In the genomic region with DNA sequence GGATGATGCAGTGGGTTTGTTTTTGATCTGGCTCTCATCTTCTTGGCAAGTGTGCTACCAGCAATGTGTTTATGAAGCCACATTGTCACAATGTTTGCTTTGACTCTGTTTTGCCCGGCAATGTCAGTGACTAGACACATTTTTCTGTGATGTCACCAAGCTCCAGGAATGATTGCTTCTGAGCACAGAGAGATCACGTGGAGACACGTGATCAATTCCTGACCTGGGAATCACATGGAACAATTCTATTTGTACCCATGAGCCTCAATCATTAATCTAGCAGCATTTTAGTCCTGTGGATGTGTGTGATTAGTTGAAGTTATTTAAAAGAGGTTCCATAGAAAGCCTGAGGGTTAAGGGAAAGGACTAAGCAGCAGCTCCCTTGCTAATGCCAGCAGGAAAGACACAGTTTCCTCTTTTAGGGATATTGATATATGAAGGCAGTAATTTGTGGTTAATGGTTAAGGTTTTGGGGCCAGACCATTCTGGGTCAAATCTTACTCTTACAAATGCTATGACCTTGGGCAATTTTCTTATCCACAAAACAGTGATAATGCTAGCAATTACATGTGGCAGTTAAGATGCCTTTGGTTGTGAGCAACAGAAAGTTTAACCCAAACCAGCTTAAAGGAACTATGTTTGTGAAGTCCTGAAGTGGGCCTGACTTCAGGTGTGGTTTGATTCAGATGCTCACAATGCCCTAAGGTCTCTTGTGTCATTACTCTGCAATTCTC, we compare ENCODE assay signal across 2 cellular contexts.
TF ChIP-seq lines count a peak whose summit lies in the region.

No MANE protein-coding gene starts in this region.

TF ChIP-seq in SK-N-SH, 30 proteins besides CTCF, POLR2A, EP300 and RAD21 (continued from another document):
- TF ChIP-seq USF1 (IDR thresholded peaks at IDR 0.05; ENCODE audit: borderline replicate concordance, low read depth) (no peak), TCF12 (IDR thresholded peaks at IDR 0.05) (no peak), FOXM1 (IDR thresholded peaks at IDR 0.05; ENCODE audit: low read depth) (no peak), USF2 (IDR thresholded peaks at IDR 0.05; ENCODE audit: borderline replicate concordance, low read depth, low read length) (no peak), RXRA (IDR thresholded peaks at IDR 0.05; ENCODE audit: borderline replicate concordance, low read depth) (no peak), PBX3 (IDR thresholded peaks at IDR 0.05) (no peak), RCOR1 (IDR thresholded peaks at IDR 0.05; ENCODE audit: low read length) (no peak)

TF ChIP-seq in SK-N-SH treated with all-trans-retinoic acid at 6 μM for 48 hours, 23 proteins besides CTCF, POLR2A, EP300 and RAD21 (continued from another document):
- TF ChIP-seq, protein P1, sequence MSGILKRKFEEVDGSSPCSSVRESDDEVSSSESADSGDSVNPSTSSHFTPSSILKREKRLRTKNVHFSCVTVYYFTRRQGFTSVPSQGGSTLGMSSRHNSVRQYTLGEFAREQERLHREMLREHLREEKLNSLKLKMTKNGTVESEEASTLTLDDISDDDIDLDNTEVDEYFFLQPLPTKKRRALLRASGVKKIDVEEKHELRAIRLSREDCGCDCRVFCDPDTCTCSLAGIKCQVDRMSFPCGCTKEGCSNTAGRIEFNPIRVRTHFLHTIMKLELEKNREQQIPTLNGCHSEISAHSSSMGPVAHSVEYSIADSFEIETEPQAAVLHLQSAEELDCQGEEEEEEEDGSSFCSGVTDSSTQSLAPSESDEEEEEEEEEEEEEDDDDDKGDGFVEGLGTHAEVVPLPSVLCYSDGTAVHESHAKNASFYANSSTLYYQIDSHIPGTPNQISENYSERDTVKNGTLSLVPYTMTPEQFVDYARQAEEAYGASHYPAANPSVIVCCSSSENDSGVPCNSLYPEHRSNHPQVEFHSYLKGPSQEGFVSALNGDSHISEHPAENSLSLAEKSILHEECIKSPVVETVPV (CRISPR knock-in tag; IDR thresholded peaks at IDR 0.05) = no peak
- no peak for TF ChIP-seq GLIS3 (CRISPR knock-in tag; IDR thresholded peaks at IDR 0.05)
- TF ChIP-seq, protein P2, sequence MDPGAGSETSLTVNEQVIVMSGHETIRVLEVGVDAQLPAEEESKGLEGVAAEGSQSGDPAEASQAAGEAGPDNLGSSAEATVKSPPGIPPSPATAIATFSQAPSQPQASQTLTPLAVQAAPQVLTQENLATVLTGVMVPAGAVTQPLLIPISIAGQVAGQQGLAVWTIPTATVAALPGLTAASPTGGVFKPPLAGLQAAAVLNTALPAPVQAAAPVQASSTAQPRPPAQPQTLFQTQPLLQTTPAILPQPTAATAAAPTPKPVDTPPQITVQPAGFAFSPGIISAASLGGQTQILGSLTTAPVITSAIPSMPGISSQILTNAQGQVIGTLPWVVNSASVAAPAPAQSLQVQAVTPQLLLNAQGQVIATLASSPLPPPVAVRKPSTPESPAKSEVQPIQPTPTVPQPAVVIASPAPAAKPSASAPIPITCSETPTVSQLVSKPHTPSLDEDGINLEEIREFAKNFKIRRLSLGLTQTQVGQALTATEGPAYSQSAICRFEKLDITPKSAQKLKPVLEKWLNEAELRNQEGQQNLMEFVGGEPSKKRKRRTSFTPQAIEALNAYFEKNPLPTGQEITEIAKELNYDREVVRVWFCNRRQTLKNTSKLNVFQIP (CRISPR knock-in tag; IDR thresholded peaks at IDR 0.05; ENCODE audit: borderline replicate concordance, low read depth) = no peak
